In genomic region chr3:74267126-74267525, GRCh38 we compare ENCODE assay signal across 15 cellular contexts.
"Had no signal": no experiment of that assay in that cellular context is flagged by ENCODE, and none has a peak within 500 bp of the region (broad histone marks: within the 10 kb centered on the region; RNA-seq: fewer than 3 reads in every experiment).

No MANE protein-coding gene starts in this region.

- ATAC-seq: activated T-helper 17 cell treated with anti-CD3 and anti-CD28 coated beads, Interleukin-2, amount 50 U/mL, for 72 hours; stimulated activated naive CD8-positive, alpha-beta T cell treated with anti-CD3 and anti-CD28 coated beads, Interleukin-15, Interleukin-2, amounts not matched to agents 100 U/mL and 50 U/mL, for 24 hours had no signal

- H3K27ac ChIP-seq: body of pancreas, coronary artery, transverse colon, uterus had no signal

- H3K4me3 Mint-ChIP-seq: activated B cell treated with CpG ODN at 0.5 μM for 24 hours; activated CD4-positive, alpha-beta memory T cell treated with anti-CD3 and anti-CD28 coated beads for 36 hours; activated naive CD8-positive, alpha-beta T cell treated with anti-CD3 and anti-CD28 coated beads for 36 hours; activated T-helper 17 cell treated with anti-CD3 and anti-CD28 coated beads, Interleukin-2, amount 50 U/mL, for 72 hours had no signal

- H3K27ac Mint-ChIP-seq: activated B cell treated with CpG ODN at 0.5 μM for 24 hours; activated CD4-positive, alpha-beta memory T cell treated with anti-CD3 and anti-CD28 coated beads for 36 hours; activated naive CD8-positive, alpha-beta T cell treated with anti-CD3 and anti-CD28 coated beads for 36 hours; activated T-helper 17 cell treated with anti-CD3 and anti-CD28 coated beads, Interleukin-2, amount 50 U/mL, for 72 hours had no signal

- H3K36me3 ChIP-seq: transverse colon, uterus had no signal

- H3K36me3 Mint-ChIP-seq: activated CD4-positive, alpha-beta memory T cell treated with anti-CD3 and anti-CD28 coated beads for 36 hours; activated naive CD8-positive, alpha-beta T cell treated with anti-CD3 and anti-CD28 coated beads for 36 hours had no signal

- H3K4me1 ChIP-seq: body of pancreas, transverse colon, uterus had no signal

- DNase-seq: activated B cell treated with CpG ODN at 0.5 μM for 24 hours; activated CD4-positive, alpha-beta T cell treated with anti-CD3 and anti-CD28 coated beads for 4 hours; activated naive CD4-positive, alpha-beta T cell; activated naive CD8-positive, alpha-beta T cell treated with anti-CD3 and anti-CD28 coated beads for 36 hours; central memory CD4-positive, alpha-beta T cell; stimulated activated CD4-positive, alpha-beta T cell treated with anti-CD3 and anti-CD28 coated beads, Interleukin-2, amount 100 ng/mL, for 24 hours; stimulated activated naive CD8-positive, alpha-beta T cell treated with anti-CD3 and anti-CD28 coated beads, Interleukin-15, Interleukin-2, amounts not matched to agents 100 U/mL and 50 U/mL, for 24 hours; T-helper 9 cell had no signal

- H3K27me3 ChIP-seq: body of pancreas, transverse colon, uterus had no signal

- H3K9me3 Mint-ChIP-seq: activated naive CD8-positive, alpha-beta T cell treated with anti-CD3 and anti-CD28 coated beads for 36 hours had no signal

- H3K27me3 Mint-ChIP-seq: activated B cell treated with CpG ODN at 0.5 μM for 24 hours; activated CD4-positive, alpha-beta memory T cell treated with anti-CD3 and anti-CD28 coated beads for 36 hours; activated naive CD8-positive, alpha-beta T cell treated with anti-CD3 and anti-CD28 coated beads for 36 hours; activated T-helper 17 cell treated with anti-CD3 and anti-CD28 coated beads, Interleukin-2, amount 50 U/mL, for 72 hours had no signal

- H3K4me1 Mint-ChIP-seq: activated B cell treated with CpG ODN at 0.5 μM for 24 hours; activated naive CD8-positive, alpha-beta T cell treated with anti-CD3 and anti-CD28 coated beads for 36 hours; activated T-helper 17 cell treated with anti-CD3 and anti-CD28 coated beads, Interleukin-2, amount 50 U/mL, for 72 hours had no signal

- H3K4me3 ChIP-seq: body of pancreas, coronary artery, lung, transverse colon, uterus had no signal
